In the genomic region with DNA sequence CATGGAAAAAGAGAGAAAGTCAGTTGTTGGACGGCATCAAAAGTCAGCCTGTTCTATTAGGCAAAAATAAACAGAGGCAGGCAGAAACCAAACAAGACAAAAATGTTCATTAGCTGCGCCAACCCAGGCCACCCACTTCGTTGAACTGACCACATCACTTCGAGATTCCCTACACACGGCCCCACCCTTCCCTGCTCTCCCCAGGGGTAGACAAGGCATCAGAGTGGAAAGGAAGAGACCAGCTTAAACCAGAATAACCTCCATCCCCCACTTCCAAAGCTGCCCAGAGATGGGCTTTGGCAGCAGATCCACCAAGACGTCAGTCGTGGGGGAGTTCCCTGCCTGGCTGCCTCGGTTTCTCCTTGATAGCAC, we compare ENCODE assay signal across 17 cellular contexts.
DNase-seq lines count a peak whose midpoint lies in the region; ATAC-seq and TF ChIP-seq lines count a peak whose summit lies in the region.
"Had no signal": no experiment of that assay in that cellular context is flagged by ENCODE, and none has a peak within 500 bp of the region (broad histone marks: within the 10 kb centered on the region; RNA-seq: fewer than 3 reads in every experiment).

No MANE protein-coding gene starts in this region.

- no peaks in the 10 kb centered on the region for H3K36me3 ChIP-seq in gastroesophageal sphincter
- no peaks in the 10 kb centered on the region for H3K36me3 ChIP-seq in aorta (ENCODE audit: control insufficient read depth in 1 of 2, insufficient read depth in 2 of 2, low read length in 1 of 2)

- ATAC-seq in Right ventricle myocardium superior (ENCODE audit: poor library complexity) (peak; percentile 25), Right ventricle myocardium inferior (no peak), gastroesophageal sphincter (peak; percentile 55), sciatic nerve (peak; percentile 97), aorta (ENCODE audit: low FRiP score) (peak; percentile 33)
- ATAC-seq: GM12878 had no signal

- WGBS in gastroesophageal sphincter (ENCODE audit: low coverage in 1 of 2), 2 donors: 58 to 62% methylated on average over 3 to 6 of the region's 8 CpGs
- 68 to 70% methylated on average over 8 of the region's 8 CpGs for WGBS in aorta, 2 donors

- TF ChIP-seq CTCF in gastroesophageal sphincter (IDR thresholded peaks at IDR 0.05): no peak

- H3K9me3 ChIP-seq in gastroesophageal sphincter: peaks cover 0 to 2% (median 0%) of the 10 kb centered on the region in 3 donors
- H3K9me3 ChIP-seq in aorta (ENCODE audit: control insufficient read depth, low read length): no peaks in the 10 kb centered on the region

- no peak overlapping the region for H3K27ac ChIP-seq in gastroesophageal sphincter
- H3K27ac ChIP-seq in aorta (ENCODE audit: low read depth in 1 of 2, low read length in 2 of 2): no peak overlapping the region
- H3K27ac ChIP-seq: 22Rv1 had no signal

- H3K4me3 ChIP-seq in gastroesophageal sphincter (no peak overlapping the region), aorta (ENCODE audit: low read length in 2 of 2) (no peak overlapping the region)
- H3K4me3 ChIP-seq: GM12878 had no signal

- peaks cover 9% of the 10 kb centered on the region for H3K27me3 ChIP-seq in gastroesophageal sphincter
- no peaks in the 10 kb centered on the region for H3K27me3 ChIP-seq in aorta (ENCODE audit: control insufficient read depth in 1 of 2, insufficient read depth in 2 of 2, low read length in 1 of 2)

- no peak for TF ChIP-seq EP300 in gastroesophageal sphincter (IDR thresholded peaks at IDR 0.05)

- no peaks in the 10 kb centered on the region for H3K4me1 ChIP-seq in gastroesophageal sphincter
- no peaks in the 10 kb centered on the region for H3K4me1 ChIP-seq in aorta (ENCODE audit: control insufficient read depth in 1 of 2, insufficient read depth in 2 of 2, low read length in 2 of 2)

- intact Hi-C loops in Right ventricle myocardium superior (cut with DNase I) (no loop called here), Right ventricle myocardium inferior (cut with DNase I) (no loop called here), sciatic nerve (cut with DNase I) (no loop called here), aorta (cut with DNase I) (no loop called here)

- no peak for TF ChIP-seq POLR2A in gastroesophageal sphincter (IDR thresholded peaks at IDR 0.05)

- no peak for DNase-seq in Right ventricle myocardium superior
- DNase-seq in Right ventricle myocardium inferior (ENCODE audit: missing footprints): no peak
- DNase-seq in sciatic nerve (ENCODE audit: low spot score): peak; percentile 87
- no peak for DNase-seq in aorta
- no peak for DNase-seq in HPDE6-E6E7 (ENCODE audit: extremely low spot score)
- no peak for DNase-seq in stimulated activated CD4-positive, alpha-beta T cell treated with anti-CD3 and anti-CD28 coated beads, Interleukin-2, amount 100 ng/mL, for 48 hours
- no peak for DNase-seq in nucleus accumbens (lab: John Stamatoyannopoulos, UW)
- DNase-seq: C1 segment of cervical spinal cord, DND-41, GOT3, NCI-H1417, NCI-H187 treated with DMSO at 0.1 percent for 48 hours, NCI-H526 treated with DMSO at 0.1 percent for 48 hours, SIG-M5 had no signal
